Comparison of ENCODE assay signal across 8 cellular contexts in genomic region chr21:33894736-33895288, GRCh38.
A peak's percentile ranks its signal among the peaks of the same experiment; 100 is the strongest.
DNase-seq lines count a peak whose midpoint lies in the region; ATAC-seq lines count a peak whose summit lies in the region.

No MANE protein-coding gene starts in this region.

- peaks cover 5% of the 10 kb centered on the region for H3K36me3 Mint-ChIP-seq in central memory CD8-positive, alpha-beta T cell (ENCODE audit: insufficient read depth)

- peaks cover 13% of the 10 kb centered on the region for H3K4me1 Mint-ChIP-seq in central memory CD8-positive, alpha-beta T cell

- H3K9me3 Mint-ChIP-seq in central memory CD8-positive, alpha-beta T cell = no peaks in the 10 kb centered on the region

- DNase-seq in 8988T (peak; percentile 45), GM19238 (ENCODE audit: insufficient read length, low spot score) (peak; percentile 37), NCI-H2196 treated with DMSO at 0.1 percent for 48 hours (lab: John Stamatoyannopoulos, UW; ENCODE audit: unreplicated experiment) (peak; percentile 23), kidney glomerular epithelial cell (lab: John Stamatoyannopoulos, UW) (peak; percentile 88)
- peak; percentile 21 for DNase-seq in activated CD4-positive, CD25-positive, alpha-beta regulatory T cell treated with anti-CD3 and anti-CD28 coated beads, Interleukin-2, amount 50 U/mL, for 16 hours (ENCODE audit: low read depth, low spot score)
- peak; percentile 10 to 15 for DNase-seq in central memory CD8-positive, alpha-beta T cell (ENCODE audit: low spot score in 2 of 2)
- DNase-seq in stimulated activated CD4-positive, alpha-beta T cell treated with anti-CD3 and anti-CD28 coated beads, Interleukin-15, amount 100 ng/mL, for 24 hours = peak; percentile 82

- ATAC-seq in central memory CD8-positive, alpha-beta T cell (replicated peaks; ENCODE audit: extremely low read depth, poor library complexity, severe bottlenecking) = peak; percentile 58
- no peak for ATAC-seq in GM18907 (IDR thresholded peaks at IDR 0.05; ENCODE audit: unreplicated experiment)

- no peak overlapping the region for H3K27ac Mint-ChIP-seq in central memory CD8-positive, alpha-beta T cell (ENCODE audit: low read depth)

- peak overlapping the region; percentile 44 for H3K4me3 Mint-ChIP-seq in central memory CD8-positive, alpha-beta T cell

- peaks cover 31% of the 10 kb centered on the region for H3K27me3 Mint-ChIP-seq in central memory CD8-positive, alpha-beta T cell

Comparison
In these comparisons a context has a peak if more than half of its experiments do, and no peak if none do; other contexts are left out.
1. DNase-seq: peak in every context shown above with its lines; median percentile 88 in kidney glomerular epithelial cell; 82 in stimulated activated CD4-positive, alpha-beta T cell treated with anti-CD3 and anti-CD28 coated beads, Interleukin-15, amount 100 ng/mL, for 24 hours; 45 in 8988T; 37 in GM19238; 23 in NCI-H2196 treated with DMSO at 0.1 percent for 48 hours; 21 in activated CD4-positive, CD25-positive, alpha-beta regulatory T cell treated with anti-CD3 and anti-CD28 coated beads, Interleukin-2, amount 50 U/mL, for 16 hours; 12 in central memory CD8-positive, alpha-beta T cell.